ENCODE assay signal across 19 cellular contexts in the genomic region with DNA sequence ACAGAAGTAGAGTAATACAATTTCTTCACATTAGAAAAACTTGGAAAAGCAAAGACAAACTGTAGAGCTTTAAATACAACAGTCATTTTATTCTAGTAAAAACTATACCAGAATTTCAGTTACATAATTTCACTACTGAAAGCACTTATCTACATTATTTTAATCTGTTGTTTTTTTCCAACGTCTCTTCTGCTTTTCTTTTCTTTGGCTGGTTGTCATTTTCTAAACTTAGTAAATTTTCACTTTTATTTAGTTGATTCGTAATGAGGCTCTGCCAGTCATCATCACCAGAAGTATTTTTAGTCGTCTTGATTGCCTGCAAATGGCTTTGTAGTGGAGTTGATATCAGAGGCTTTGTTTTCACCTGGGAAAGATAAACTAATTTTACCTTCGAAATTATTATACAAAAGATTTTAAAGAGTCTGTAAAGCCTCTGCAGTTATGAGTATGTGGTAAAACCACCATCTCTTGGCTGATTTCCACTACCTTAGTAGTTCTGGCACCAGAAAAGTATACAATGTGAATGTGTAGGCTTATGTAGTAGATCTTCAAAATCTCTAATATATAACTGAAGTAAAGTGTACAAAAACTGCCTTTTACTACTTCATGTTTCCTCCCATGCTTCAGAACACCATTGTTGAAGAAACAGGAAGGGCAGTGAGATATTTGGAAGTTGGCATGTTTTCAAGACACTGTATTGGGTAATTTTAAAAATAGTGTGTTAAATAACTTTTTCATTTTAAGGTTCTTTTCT. TPM values are rescaled to one million over a fixed set of nuclear protein-coding genes. Genes with fewer than 3 reads are reported as not detected.
DNase-seq lines count a peak whose midpoint lies in the region; ATAC-seq and TF ChIP-seq lines count a peak whose summit lies in the region.
"Had no signal": no experiment of that assay in that cellular context is flagged by ENCODE, and none has a peak within 500 bp of the region (broad histone marks: within the 10 kb centered on the region; RNA-seq: fewer than 3 reads in every experiment).

No MANE protein-coding gene starts in this region.

- H3K4me1 ChIP-seq in CD4-positive, CD25-positive, alpha-beta regulatory T cell (ENCODE audit: control insufficient read depth, insufficient read depth, low read length, poor library complexity, severe bottlenecking): no peaks in the 10 kb centered on the region
- H3K4me1 ChIP-seq in mesendoderm (ENCODE audit: control insufficient read depth, low read depth, low read length): no peaks in the 10 kb centered on the region
- H3K4me1 ChIP-seq: pancreas had no signal

- peaks cover 0 to 5% (median 0%) of the 10 kb centered on the region in 7 donors for H3K9me3 Mint-ChIP-seq in CD4-positive, CD25-positive, alpha-beta regulatory T cell
- no peaks in the 10 kb centered on the region for H3K9me3 Mint-ChIP-seq in HFFc6

- no peak overlapping the region for H3K56ac ChIP-seq in mesendoderm (ENCODE audit: low read length)

- H3K9ac ChIP-seq in mesendoderm (ENCODE audit: low read length): no peak overlapping the region

- H3K18ac ChIP-seq in mesendoderm (ENCODE audit: low read length): no peak overlapping the region

- ATAC-seq in CD4-positive, CD25-positive, alpha-beta regulatory T cell (ENCODE audit: low read depth in 2 of 2): no peak
- ATAC-seq: pancreas had no signal

- no CpG with 5 or more reads among the region's 4 CpGs for WGBS in mesendoderm (ENCODE audit: extremely low coverage, insufficient coverage, low lambda C conversion rate)

- no peak overlapping the region for H2BK120ac ChIP-seq in mesendoderm (ENCODE audit: low read depth, low read length)

- H3K36me3 ChIP-seq in CD4-positive, CD25-positive, alpha-beta regulatory T cell (ENCODE audit: control insufficient read depth, insufficient read depth, low read length): peaks cover 71% of the 10 kb centered on the region
- peaks cover 1% of the 10 kb centered on the region for H3K36me3 ChIP-seq in mesendoderm (ENCODE audit: control insufficient read depth, insufficient read depth, low read length)

- H3K4me3 Mint-ChIP-seq in CD4-positive, CD25-positive, alpha-beta regulatory T cell: no peak overlapping the region
- no peak overlapping the region for H3K4me3 Mint-ChIP-seq in HFFc6
- H3K4me3 Mint-ChIP-seq: IgD-negative memory B cell had no signal

- H3K4ac ChIP-seq in mesendoderm (ENCODE audit: low read depth, low read length): no peak overlapping the region

- no peak overlapping the region for H3K23ac ChIP-seq in mesendoderm (ENCODE audit: low read length)

- H2BK5ac ChIP-seq in mesendoderm (ENCODE audit: low read length): no peak overlapping the region

- H3K4me3 ChIP-seq in AG10803 (ENCODE audit: low read length): no peak overlapping the region
- no peak overlapping the region for H3K4me3 ChIP-seq in CD4-positive, CD25-positive, alpha-beta regulatory T cell (ENCODE audit: low read depth, low read length)
- H3K4me3 ChIP-seq in fibroblast of villous mesenchyme (ENCODE audit: low read depth, low read length): no peak overlapping the region
- H3K4me3 ChIP-seq in mesendoderm (ENCODE audit: low read length): no peak overlapping the region
- H3K4me3 ChIP-seq: pancreas, tibial artery had no signal

- H3K79me1 ChIP-seq in mesendoderm (ENCODE audit: low read length): no peaks in the 10 kb centered on the region

- H4K5ac ChIP-seq in mesendoderm (ENCODE audit: low read length): no peak overlapping the region

- DNase-seq in AG10803 (ENCODE audit: low read depth) (peak; percentile 22), amniotic epithelial cell (ENCODE audit: low read depth) (peak; percentile 64), fibroblast of villous mesenchyme (ENCODE audit: low read depth) (peak; percentile 39), mesendoderm (no peak), HFFc6 (no peak)
- DNase-seq in CD4-positive, CD25-positive, alpha-beta regulatory T cell: no peak
- DNase-seq in activated CD4-positive, CD25-positive, alpha-beta regulatory T cell treated with anti-CD3 and anti-CD28 coated beads, Interleukin-2, amount 50 U/mL, for 72 hours: no peak
- DNase-seq: activated CD8-positive, alpha-beta memory T cell treated with anti-CD3 and anti-CD28 coated beads for 24 hours; activated effector memory CD4-positive, alpha-beta T cell treated with Interleukin-2 at 50 U/mL for 16 hours; anterior cingulate cortex; cortex of kidney; DND-41; hippocampal formation; NCI-H1048; NCI-H2107; NCI-H69; pancreas; tibial artery had no signal

- H3K4me2 ChIP-seq in mesendoderm (ENCODE audit: low read length): no peak overlapping the region

- no peak for TF ChIP-seq CTCF in AG10803 (conservative IDR thresholded peaks at IDR 0.05; ENCODE audit: low read length)
- no peak for TF ChIP-seq CTCF in fibroblast of villous mesenchyme (IDR thresholded peaks at IDR 0.05; ENCODE audit: insufficient read depth, low read depth, low read length)
- TF ChIP-seq CTCF in HFFc6 (IDR thresholded peaks at IDR 0.05): no peak

- no peaks in the 10 kb centered on the region for H3K9me3 ChIP-seq in CD4-positive, CD25-positive, alpha-beta regulatory T cell (ENCODE audit: control insufficient read depth in 2 of 2, low read length in 2 of 2)
- H3K9me3 ChIP-seq: pancreas, tibial artery had no signal

- no peaks in the 10 kb centered on the region for H3K79me2 ChIP-seq in mesendoderm (ENCODE audit: control insufficient read depth, insufficient read depth, low read length)

- H3K36me3 Mint-ChIP-seq in CD4-positive, CD25-positive, alpha-beta regulatory T cell: peaks cover 31% of the 10 kb centered on the region
- peaks cover 33% of the 10 kb centered on the region for H3K36me3 Mint-ChIP-seq in HFFc6 (ENCODE audit: low read depth)

- no peaks in the 10 kb centered on the region for H3K27me3 Mint-ChIP-seq in CD4-positive, CD25-positive, alpha-beta regulatory T cell
- H3K27me3 Mint-ChIP-seq in HFFc6 (ENCODE audit: insufficient read depth): no peaks in the 10 kb centered on the region
- H3K27me3 Mint-ChIP-seq: IgD-negative memory B cell had no signal

- peaks cover 0 to 4% (median 3%) of the 10 kb centered on the region in 4 donors for H3K4me1 Mint-ChIP-seq in CD4-positive, CD25-positive, alpha-beta regulatory T cell
- H3K4me1 Mint-ChIP-seq in HFFc6 (ENCODE audit: low read depth): peaks cover 7% of the 10 kb centered on the region

- H3K27me3 ChIP-seq in CD4-positive, CD25-positive, alpha-beta regulatory T cell (ENCODE audit: control insufficient read depth, insufficient read depth, low read length): no peaks in the 10 kb centered on the region
- no peaks in the 10 kb centered on the region for H3K27me3 ChIP-seq in mesendoderm (ENCODE audit: insufficient read depth, low read length, poor library complexity)
- H3K27me3 ChIP-seq: pancreas, tibial artery had no signal

- peak overlapping the region; percentile 19 for H3K27ac ChIP-seq in CD4-positive, CD25-positive, alpha-beta regulatory T cell (ENCODE audit: insufficient read depth, low read length, poor library complexity, severe bottlenecking)
- H3K27ac ChIP-seq in mesendoderm (ENCODE audit: low read depth, low read length): no peak overlapping the region
- H3K27ac ChIP-seq: pancreas, tibial artery had no signal

- no peak overlapping the region for H2BK15ac ChIP-seq in mesendoderm (replicated peaks; ENCODE audit: low read depth)

- H4K8ac ChIP-seq in mesendoderm (ENCODE audit: low read depth, low read length): no peak overlapping the region

- no peak overlapping the region for H2AK5ac ChIP-seq in mesendoderm (ENCODE audit: low read length)

- H3K27ac Mint-ChIP-seq in CD4-positive, CD25-positive, alpha-beta regulatory T cell: peak overlapping the region; percentile 1 to 48 (median 16)
- no peak overlapping the region for H3K27ac Mint-ChIP-seq in HFFc6
- H3K27ac Mint-ChIP-seq: IgD-negative memory B cell had no signal

RNA-seq across cellular contexts. Expression of a gene that starts 19.2 kb away (rescaled TPM):
- total RNA-seq in CD4-positive, CD25-positive, alpha-beta regulatory T cell: 191 TPM
- 100 to 1,000 TPM; 283 to 323 (median 293) TPM for polyA plus RNA-seq in CD4-positive, CD25-positive, alpha-beta regulatory T cell
- 182 and 279 TPM in 2 replicates for total RNA-seq in fibroblast of villous mesenchyme
- polyA plus RNA-seq in mesendoderm (2013, experiment 1 of 2): 577 TPM
- polyA plus RNA-seq in mesendoderm (2013, experiment 2 of 2): 572 TPM
- 100 to 1,000 TPM; 250 to 290 (median 271) TPM for total RNA-seq in HFFc6 (2021; fragmentation: NEBNext Ultra II Directional; extraction: Animal tissue kit (Norgen Biotek cat#: 25700))

Comparison
In these comparisons a context has a peak if more than half of its experiments do, and no peak if none do; other contexts are left out.
1. DNase-seq: peak in AG10803 (single experiment), amniotic epithelial cell (single experiment) and fibroblast of villous mesenchyme (single experiment); none in CD4-positive, CD25-positive, alpha-beta regulatory T cell (0 of 3), mesendoderm (single experiment), activated CD4-positive, CD25-positive, alpha-beta regulatory T cell treated with anti-CD3 and anti-CD28 coated beads, Interleukin-2, amount 50 U/mL, for 72 hours (single experiment) and HFFc6 (single experiment).